ENCODE assay signal across 27 cellular contexts in the genomic region with DNA sequence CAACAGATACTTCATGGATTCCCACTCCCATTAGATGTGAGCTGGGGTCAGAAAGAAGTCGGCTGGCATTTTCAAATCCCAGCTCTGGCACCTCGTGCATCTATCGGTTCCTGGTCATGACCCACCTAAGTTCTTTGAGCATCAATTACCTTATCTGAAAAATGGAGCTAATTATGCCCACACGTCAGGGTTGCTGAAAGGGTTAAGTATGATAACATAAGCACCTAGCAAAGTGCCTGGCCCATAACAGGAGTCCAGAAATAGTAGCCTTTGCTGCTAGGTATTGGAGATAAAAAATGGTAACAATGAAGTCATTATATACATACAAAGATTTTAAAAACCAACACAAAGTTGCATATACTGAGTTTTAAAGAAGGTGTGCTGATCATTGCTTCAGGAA.
"Had no signal": no experiment of that assay in that cellular context is flagged by ENCODE, and none has a peak within 500 bp of the region (broad histone marks: within the 10 kb centered on the region; RNA-seq: fewer than 3 reads in every experiment).

No MANE protein-coding gene starts in this region.

- H3K27me3 ChIP-seq: colonic mucosa, dorsolateral prefrontal cortex, esophagus muscularis mucosa, esophagus squamous epithelium, foreskin keratinocyte, gastrocnemius medialis, gastroesophageal sphincter, heart left ventricle had no signal

- FAIRE-seq: colon, endometrium, endothelial cell of umbilical vein, frontal cortex had no signal

- H3K36me3 ChIP-seq: colonic mucosa, esophagus muscularis mucosa, esophagus squamous epithelium, gastrocnemius medialis, gastroesophageal sphincter, heart left ventricle had no signal

- H3K4me3 ChIP-seq: colonic mucosa, coronary artery, dorsolateral prefrontal cortex, esophagus muscularis mucosa, esophagus squamous epithelium, gastrocnemius medialis, gastroesophageal sphincter, heart left ventricle had no signal

- H3K27ac ChIP-seq: colonic mucosa, coronary artery, dorsolateral prefrontal cortex, epithelial cell of prostate, esophagus muscularis mucosa, esophagus squamous epithelium, foreskin keratinocyte, gastrocnemius medialis, gastroesophageal sphincter, heart left ventricle had no signal

- H3K4me1 ChIP-seq: colonic mucosa had no signal

- DNase-seq: colonic mucosa; cortex of kidney; dermis blood vessel endothelial cell; dorsolateral prefrontal cortex; effector CD4-positive, alpha-beta T cell; effector CD8-positive, alpha-beta T cell; effector memory CD4-positive, alpha-beta T cell; effector memory CD8-positive, alpha-beta T cell; endodermal cell; erythroblast; esophagus squamous epithelium; foreskin fibroblast; foreskin keratinocyte; foreskin melanocyte; gastrocnemius medialis; glutamatergic neuron; head of caudate nucleus; heart left ventricle had no signal

- ATAC-seq: effector memory CD8-positive, alpha-beta T cell; esophagus mucosa; foreskin keratinocyte; gastrocnemius medialis; gastroesophageal sphincter; heart left ventricle had no signal

- H3K9me3 ChIP-seq: colonic mucosa, esophagus muscularis mucosa, esophagus squamous epithelium, gastrocnemius medialis, gastroesophageal sphincter, heart left ventricle had no signal
